10 cellular contexts compared by ENCODE assay signal in the genomic region with DNA sequence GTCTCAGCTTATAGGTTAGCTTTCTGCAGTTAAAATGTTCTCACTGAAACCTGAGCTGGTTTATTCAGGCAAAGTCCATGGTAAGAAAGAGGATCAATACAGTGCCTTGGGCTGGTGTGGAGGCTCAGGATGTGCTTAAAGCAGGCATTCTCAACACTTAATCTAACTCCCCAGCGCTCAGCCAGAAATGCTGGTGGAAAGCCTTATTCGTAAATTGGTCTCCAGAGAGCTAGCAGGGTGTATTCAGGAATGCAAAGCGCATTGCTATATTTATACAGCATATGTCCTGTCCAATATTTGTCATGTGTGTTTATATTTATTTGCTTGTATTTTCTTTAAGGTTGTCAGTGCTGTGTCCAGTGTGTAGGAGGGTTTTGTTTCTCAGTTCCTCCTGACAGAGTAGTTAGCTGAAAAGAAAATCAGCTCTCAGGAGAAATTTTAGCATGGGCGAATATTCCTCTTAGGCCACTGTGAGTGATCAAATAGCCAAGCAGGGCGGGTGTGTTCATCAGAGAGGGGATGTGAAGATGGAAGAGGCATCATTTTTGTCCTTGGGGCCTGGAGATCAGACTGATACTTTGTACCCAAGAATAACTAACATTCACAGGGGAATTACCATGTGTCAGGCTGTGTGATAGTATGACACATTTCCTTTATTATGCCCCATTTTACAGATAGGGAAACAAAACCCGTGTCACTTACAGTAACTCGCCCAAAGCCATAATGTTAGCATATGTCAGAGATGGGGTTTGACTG.
DNase-seq lines count a peak whose midpoint lies in the region; ATAC-seq and TF ChIP-seq lines count a peak whose summit lies in the region.
"Had no signal": no experiment of that assay in that cellular context is flagged by ENCODE, and none has a peak within 500 bp of the region (broad histone marks: within the 10 kb centered on the region; RNA-seq: fewer than 3 reads in every experiment).

No MANE protein-coding gene starts in this region.

- DNase-seq in GM06990 (ENCODE audit: extremely low read depth, insufficient read length) (peak; percentile 67), adipocyte (ENCODE audit: low read depth) (peak; percentile 17), testis (no peak), DMS79 (lab: John Stamatoyannopoulos, UW) (no peak), pons (ENCODE audit: low spot score) (no peak), cardiac septum (ENCODE audit: low spot score) (no peak)

- no peak for TF ChIP-seq POLR2A in testis (IDR thresholded peaks at IDR 0.05)

- H3K27ac ChIP-seq in testis = no peak overlapping the region
- H3K27ac ChIP-seq: coronary artery had no signal

- 63 to 72% methylated on average over 7 of the region's 7 CpGs for WGBS in testis, 2 donors

- no peak overlapping the region for H3K9ac ChIP-seq in adipocyte (ENCODE audit: low read length)

- TF ChIP-seq CTCF in GM06990 (IDR thresholded peaks at IDR 0.05; ENCODE audit: insufficient read depth, low read length, poor library complexity, severe bottlenecking) = no peak
- no peak for TF ChIP-seq CTCF in testis (IDR thresholded peaks at IDR 0.05)

- H3K27me3 ChIP-seq in GM06990 (replicated peaks; ENCODE audit: control insufficient read depth, insufficient read depth, low read length) = no peaks in the 10 kb centered on the region
- no peaks in the 10 kb centered on the region for H3K27me3 ChIP-seq in adipocyte (replicated peaks; ENCODE audit: control insufficient read depth, insufficient read depth, low read length)
- H3K27me3 ChIP-seq in testis = no peaks in the 10 kb centered on the region

- H3K36me3 ChIP-seq in GM06990 (ENCODE audit: control insufficient read depth, insufficient read depth, low read length) (peaks cover 39% of the 10 kb centered on the region), adipocyte (ENCODE audit: control insufficient read depth, insufficient read depth, low read length, severe bottlenecking) (no peaks in the 10 kb centered on the region), testis (ENCODE audit: low read depth, missing control alignments) (no peaks in the 10 kb centered on the region)

- H3K4me1 ChIP-seq in adipocyte (ENCODE audit: control insufficient read depth, insufficient read depth, low read length) = peaks cover 19% of the 10 kb centered on the region
- H3K4me1 ChIP-seq in testis = peaks cover 3% of the 10 kb centered on the region

- H3K4me3 ChIP-seq in GM06990 (replicated peaks; ENCODE audit: low read depth, low read length) (no peak overlapping the region), adipocyte (ENCODE audit: low read length) (no peak overlapping the region), testis (no peak overlapping the region)
- H3K4me3 ChIP-seq: coronary artery, lung had no signal

- intact Hi-C loops in testis (cut with DNase I; ENCODE audit: low total_unique reads) (loop anchor here (5.0 kb wide), 1 partner anchor 279 kb away; the partner anchor contains the start of gene INSYN2B), cardiac septum (cut with DNase I) (loop anchor here (2.0 to 5.0 kb wide), 2 partner anchors 278 to 369 kb away; partner anchors contain the start of gene INSYN2B)

- ATAC-seq in GM19328 (IDR thresholded peaks at IDR 0.05; ENCODE audit: unreplicated experiment) (peak; percentile 86), HG03039 (IDR thresholded peaks at IDR 0.05; ENCODE audit: unreplicated experiment) (peak; percentile 66)

- H3K9me3 ChIP-seq in adipocyte (ENCODE audit: control insufficient read depth, low read length) (no peaks in the 10 kb centered on the region), testis (no peaks in the 10 kb centered on the region)

Comparison
In these comparisons a context has a peak if more than half of its experiments do, and no peak if none do; other contexts are left out.
1. DNase-seq: peak in GM06990 (single experiment) and adipocyte (single experiment); none in testis (single experiment), DMS79 (single experiment), pons (single experiment) and cardiac septum (single experiment).